Comparison of ENCODE assay signal across 36 cellular contexts in genomic region chr12:108139454-108139853, GRCh38. TPM values are rescaled to one million over a fixed set of nuclear protein-coding genes. Genes with fewer than 3 reads are reported as not detected.
DNase-seq lines count a peak whose midpoint lies in the region; ATAC-seq, FAIRE-seq and TF ChIP-seq lines count a peak whose summit lies in the region.
"Had no signal": no experiment of that assay in that cellular context is flagged by ENCODE, and none has a peak within 500 bp of the region (broad histone marks: within the 10 kb centered on the region; RNA-seq: fewer than 3 reads in every experiment).

No MANE protein-coding gene starts in this region.

- no peak overlapping the region for H2BK120ac ChIP-seq in IMR-90 (ENCODE audit: low read depth, low read length)

- BruUV-seq in IMR-90 (replicated peaks; lab: Mats Ljungman, UMichigan) = no TSS peak
- BruUV-seq in K562 (replicated peaks; lab: Mats Ljungman, UMichigan) = no TSS peak

- no peak for TF ChIP-seq POLR2A in IMR-90 (IDR thresholded peaks at IDR 0.05; ENCODE audit: low read depth, low read length)
- no peak for TF ChIP-seq POLR2A in K562 (conservative IDR thresholded peaks at IDR 0.05)

- intact Hi-C loops in IMR-90 (cut with micrococcal nuclease) (no loop called here), K562 (cut with micrococcal nuclease) (no loop called here)

- H4K20me1 ChIP-seq in IMR-90 (ENCODE audit: insufficient read depth, low read length) (no peaks in the 10 kb centered on the region), K562 (replicated peaks; ENCODE audit: control insufficient read depth, insufficient read depth, low read length) (no peaks in the 10 kb centered on the region), smooth muscle cell (ENCODE audit: low read depth) (no peaks in the 10 kb centered on the region)
- H4K20me1 ChIP-seq: BLaER1; BLaER1 treated with 17β-estradiol and CSF1 and Interleukin-3, amounts not matched to agents 10 nM and 100 nM had no signal

- CTCF ChIA-PET in IMR-90 (lab: Yijun Ruan, JAX) (interaction anchor here (0.6 kb wide), 1 partner anchor 9 kb away, joined by 3 read pairs; no protein-coding TSS in a partner anchor), K562 (lab: Yijun Ruan, JAX; ENCODE audit: low intra/inter-chr PET ratio) (no interaction called here)

- no peak overlapping the region for H3K23ac ChIP-seq in IMR-90 (ENCODE audit: low read depth, low read length)

- H2BK15ac ChIP-seq in IMR-90 (ENCODE audit: low read depth, low read length) = no peak overlapping the region

- no peak overlapping the region for H4K5ac ChIP-seq in IMR-90 (ENCODE audit: low read depth, low read length)

- H2AK5ac ChIP-seq in IMR-90 (ENCODE audit: low read depth, low read length) = no peak overlapping the region

- no peak for TF ChIP-seq EP300 in K562 (IDR thresholded peaks at IDR 0.05; ENCODE audit: low read length)

- H3K9ac ChIP-seq in IMR-90 (ENCODE audit: low read depth, low read length) (no peak overlapping the region), K562 (ENCODE audit: insufficient read depth in 1 of 2, low read depth in 2 of 2, low read length in 2 of 2) (no peak overlapping the region), smooth muscle cell (ENCODE audit: low read depth) (no peak overlapping the region)
- H3K9ac ChIP-seq: BLaER1; BLaER1 treated with 17β-estradiol and CSF1 and Interleukin-3, amounts not matched to agents 10 nM and 100 nM had no signal

- no peaks in the 10 kb centered on the region for H3K36me3 ChIP-seq in IMR-90 (ENCODE audit: control insufficient read depth, insufficient read depth, low read length)
- no peaks in the 10 kb centered on the region for H3K36me3 ChIP-seq in K562 (ENCODE audit: control insufficient read depth, insufficient read depth, low read length)
- no peaks in the 10 kb centered on the region for H3K36me3 ChIP-seq in smooth muscle cell (ENCODE audit: low read depth)
- H3K36me3 ChIP-seq in WERI-Rb-1 = no peaks in the 10 kb centered on the region
- H3K36me3 ChIP-seq: BE2C; BLaER1; BLaER1 treated with 17β-estradiol and CSF1 and Interleukin-3, amounts not matched to agents 10 nM and 100 nM had no signal

- H3K4me2 ChIP-seq in IMR-90 (ENCODE audit: low read depth, low read length) = no peak overlapping the region
- no peak overlapping the region for H3K4me2 ChIP-seq in K562 (ENCODE audit: insufficient read depth, low read length)
- no peak overlapping the region for H3K4me2 ChIP-seq in smooth muscle cell
- H3K4me2 ChIP-seq: A549; BLaER1; BLaER1 treated with 17β-estradiol and CSF1 and Interleukin-3, amounts not matched to agents 10 nM and 100 nM had no signal

- H2AK9ac ChIP-seq in IMR-90 (replicated peaks; ENCODE audit: low read depth, low read length, poor library complexity) = no peak overlapping the region

- H3K9me3 ChIP-seq in IMR-90 (ENCODE audit: control insufficient read depth, insufficient read depth, low read length) (no peaks in the 10 kb centered on the region), K562 (replicated peaks; ENCODE audit: control insufficient read depth, insufficient read depth, low read depth, low read length) (no peaks in the 10 kb centered on the region), smooth muscle cell (replicated peaks; ENCODE audit: low read depth) (no peaks in the 10 kb centered on the region), WERI-Rb-1 (ENCODE audit: severe bottlenecking) (no peaks in the 10 kb centered on the region)
- H3K9me3 ChIP-seq: A549; BE2C; BLaER1; BLaER1 treated with 17β-estradiol and CSF1 and Interleukin-3, amounts not matched to agents 10 nM and 100 nM; Caco-2 had no signal

- H3K27me3 ChIP-seq in IMR-90 (ENCODE audit: control insufficient read depth, insufficient read depth, low read length) (no peaks in the 10 kb centered on the region), K562 (ENCODE audit: control insufficient read depth in 2 of 2, insufficient read depth in 2 of 2, low read length in 2 of 2) (no peaks in the 10 kb centered on the region), smooth muscle cell (ENCODE audit: low read depth) (peaks cover 5% of the 10 kb centered on the region), WERI-Rb-1 (ENCODE audit: insufficient read depth, low read depth, severe bottlenecking) (peaks cover 44% of the 10 kb centered on the region)
- H3K27me3 ChIP-seq: BE2C; BLaER1; BLaER1 treated with 17β-estradiol and CSF1 and Interleukin-3, amounts not matched to agents 10 nM and 100 nM had no signal

- H3K4ac ChIP-seq in IMR-90 (ENCODE audit: low read depth, low read length) = no peak overlapping the region

- no peak overlapping the region for H4K91ac ChIP-seq in IMR-90 (ENCODE audit: insufficient read depth, low read depth, low read length)

- no peak for FAIRE-seq in K562 (lab: Jason Lieb, UNC)
- FAIRE-seq: A204.1, A549, D721Med had no signal

- H3K9me1 ChIP-seq in IMR-90 (ENCODE audit: insufficient read depth, low read length) (no peaks in the 10 kb centered on the region), K562 (ENCODE audit: control insufficient read depth, insufficient read depth, low read length) (no peaks in the 10 kb centered on the region)

- DNase-seq in IMR-90 = no peak
- DNase-seq in K562 (ENCODE audit: extremely low read depth in 1 of 4, low spot score in 3 of 4) = no peak
- no peak for DNase-seq in smooth muscle cell (lab: John Stamatoyannopoulos, UW; ENCODE audit: unreplicated experiment)
- DNase-seq in WERI-Rb-1 = no peak
- DNase-seq: 8988T; ACHN; AML-193; BE2C; C1 segment of cervical spinal cord; Caco-2; Calu3; CD4-positive, alpha-beta memory T cell; CD4-positive, alpha-beta T cell; CD4-positive, CD25-positive, alpha-beta regulatory T cell; CD8-positive, alpha-beta memory T cell; CD8-positive, alpha-beta T cell; COR-L47; DMS 273 treated with DMSO at 0.1 percent for 48 hours; DMS153; DMS53; DMS79; DMS79 treated with DMSO at 0.1 percent for 48 hours; DND-41; EL had no signal

- TF ChIP-seq CTCF in IMR-90 (conservative IDR thresholded peaks at IDR 0.05; ENCODE audit: low read depth, low read length) = no peak
- no peak for TF ChIP-seq CTCF in K562 (IDR thresholded peaks at IDR 0.05 in 2 of 3, conservative IDR thresholded peaks at IDR 0.05 in 1 of 3; ENCODE audit: insufficient read depth in 2 of 3, low read depth in 1 of 3, low read length in 3 of 3)
- TF ChIP-seq CTCF in smooth muscle cell (IDR thresholded peaks at IDR 0.05; ENCODE audit: borderline replicate concordance, insufficient read depth, poor library complexity, severe bottlenecking) = no peak
- no peak for TF ChIP-seq CTCF in WERI-Rb-1 (IDR thresholded peaks at IDR 0.05; ENCODE audit: low read depth, low read length)

- H3K27ac ChIP-seq in IMR-90 (ENCODE audit: insufficient read depth, low read length) = no peak overlapping the region
- H3K27ac ChIP-seq in K562 (ENCODE audit: extremely low read depth, low read depth, low read length) = no peak overlapping the region
- H3K27ac ChIP-seq in smooth muscle cell (ENCODE audit: low read depth) = no peak overlapping the region
- H3K27ac ChIP-seq in WERI-Rb-1 = no peak overlapping the region
- H3K27ac ChIP-seq: 22Rv1; A549; BLaER1; BLaER1 treated with 17β-estradiol and CSF1 and Interleukin-3, amounts not matched to agents 10 nM and 100 nM; C4-2B had no signal

- no peak overlapping the region for H3K56ac ChIP-seq in IMR-90 (ENCODE audit: extremely low read depth, insufficient read depth, low read length)

- H2AFZ ChIP-seq in IMR-90 (replicated peaks; ENCODE audit: low read length, poor library complexity) (peak overlapping the region; percentile 10), K562 (ENCODE audit: low read depth, low read length) (no peak overlapping the region), smooth muscle cell (ENCODE audit: low read depth) (no peak overlapping the region)

- dilution Hi-C loops in IMR-90 (cut with HindIII; ENCODE audit: low sequenced_read_pairs, unreplicated experiment) = no loop called here

- H3K79me1 ChIP-seq in IMR-90 (ENCODE audit: low read depth in 1 of 2, low read length in 2 of 2) = no peaks in the 10 kb centered on the region

- H3K4me3 ChIP-seq in IMR-90 (ENCODE audit: insufficient read depth, low read depth, low read length) (no peak overlapping the region), K562 (no peak overlapping the region), smooth muscle cell (no peak overlapping the region), WERI-Rb-1 (ENCODE audit: low read depth, low read length) (no peak overlapping the region)
- H3K4me3 ChIP-seq: A549; BLaER1; BLaER1 treated with 17β-estradiol and CSF1 and Interleukin-3, amounts not matched to agents 10 nM and 100 nM had no signal

- in situ Hi-C loops in IMR-90 (cut with MboI; ENCODE audit: low sequenced_read_pairs) = no loop called here
- in situ Hi-C loops in K562 (cut with MboI) = no loop called here

- H3F3A ChIP-seq in smooth muscle cell (ENCODE audit: low read depth) = no peaks in the 10 kb centered on the region

- H3K18ac ChIP-seq in IMR-90 (ENCODE audit: low read depth, low read length) = no peak overlapping the region

- H3K79me2 ChIP-seq in K562 (ENCODE audit: control insufficient read depth, insufficient read depth, low read length) = no peaks in the 10 kb centered on the region
- H3K79me2 ChIP-seq in smooth muscle cell (ENCODE audit: low read depth) = no peaks in the 10 kb centered on the region

- no peak overlapping the region for H2BK5ac ChIP-seq in IMR-90 (ENCODE audit: low read depth, low read length, poor library complexity, severe bottlenecking)

- WGBS in IMR-90 (ENCODE audit: extremely low coverage in 2 of 2, insufficient read length in 1 of 2), 2 experiments = 50% methylated on average over 2 of the region's 2 CpGs; no CpG with 5 or more reads in 1 of the 2 experiments
- 40% methylated on average over 2 of the region's 2 CpGs for WGBS in K562 (ENCODE audit: insufficient coverage, low coverage, missing lambda C conversion rate)
- WGBS in smooth muscle cell (ENCODE audit: low lambda C conversion rate) = 97% methylated on average over 2 of the region's 2 CpGs

- H3K14ac ChIP-seq in IMR-90 (replicated peaks; ENCODE audit: low read depth, low read length) = no peak overlapping the region

- TF ChIP-seq RAD21 in IMR-90 (IDR thresholded peaks at IDR 0.05; ENCODE audit: low read length) = no peak
- TF ChIP-seq RAD21 in K562 (CRISPR knock-in tag; conservative IDR thresholded peaks at IDR 0.05 in 1 of 2, IDR thresholded peaks at IDR 0.05 in 1 of 2) = no peak

- ATAC-seq in IMR-90 (ENCODE audit: low read depth) = no peak
- ATAC-seq in K562 = no peak
- ATAC-seq: A549; CD8-positive, alpha-beta T cell had no signal

- no peak overlapping the region for H4K8ac ChIP-seq in IMR-90 (ENCODE audit: low read depth in 2 of 2, low read length in 2 of 2)

- POLR2A ChIA-PET in IMR-90 (lab: Charles Lee; ENCODE audit: unreplicated experiment) (no interaction called here), K562 (lab: Yijun Ruan, JAX) (interaction anchor here (0.6 kb wide), 1 partner anchor 10 kb away, joined by 3 read pairs; no protein-coding TSS in a partner anchor)

- H2BK20ac ChIP-seq in IMR-90 (ENCODE audit: low read depth, low read length) = no peak overlapping the region

- H3K4me1 ChIP-seq in IMR-90 (ENCODE audit: control insufficient read depth, insufficient read depth, low read length) (no peaks in the 10 kb centered on the region), K562 (replicated peaks in 1 of 2; ENCODE audit: control insufficient read depth in 2 of 2, insufficient read depth in 2 of 2, low read length in 2 of 2) (peaks cover 0 to 6% of the 10 kb centered on the region in 2 experiments; a peak in 1 of 5 replicates), smooth muscle cell (ENCODE audit: low read depth) (peaks cover 14% of the 10 kb centered on the region)
- H3K4me1 ChIP-seq: A549; BE2C; BLaER1; BLaER1 treated with 17β-estradiol and CSF1 and Interleukin-3, amounts not matched to agents 10 nM and 100 nM; Caco-2 had no signal

RNA-seq across cellular contexts. Expression of gene WSCD2, which starts 10.4 kb away (rescaled TPM):
- total RNA-seq in IMR-90 (2012; rRNA removed) (not detected in 2 replicates), K562 (2014; rRNA removed) (4.0 and 4.9 TPM in 2 replicates), K562 (2014; rRNA removed; fragmentation: Illumina TruSeq; extraction: Trizol) (3.0 TPM in 2 replicates), K562 (2015; rRNA removed; fragmentation: Illumina TruSeq; extraction: Trizol) (13.9 and 14.1 TPM in 2 replicates), K562 (2021) (4.0 and 5.0 TPM in 2 replicates), smooth muscle cell (0.13 TPM in 1 of 2 replicates, not detected in the other)
- polyA plus RNA-seq in IMR-90 (2012; rRNA removed) (not detected in 2 replicates), K562 (2011; rRNA removed) (0.88 and 0.91 TPM in 2 replicates), K562 (2014; fragmentation: Illumina TruSeq; extraction: Trizol) (2.8 and 5.2 TPM in 2 replicates), K562 (2014; fragmentation: Nextera tagmentation; extraction: Ambion mirVana) (under 1 TPM; 0.72 to 0.89 TPM), K562 (2014; rRNA removed) (4.1 and 6.0 TPM in 2 replicates), smooth muscle cell (0.13 and 0.47 TPM in 2 replicates)
- polyA plus RNA-seq in IMR-90 (2012; cell fraction: cytosol; rRNA removed) = not detected in 2 replicates
- not detected in 2 replicates for polyA plus RNA-seq in IMR-90 (2012; cell fraction: nucleus; rRNA removed; ENCODE audit: low replicate concordance)
- 0.65 and 4.6 TPM in 2 replicates for total RNA-seq in K562 (2011; cell fraction: chromatin; rRNA removed; ENCODE audit: low replicate concordance)
- 0.33 and 1.8 TPM in 2 replicates for total RNA-seq in K562 (2011; cell fraction: nucleolus; rRNA removed)
- total RNA-seq in K562 (2011; cell fraction: nucleoplasm; rRNA removed) = 2.8 and 3.4 TPM in 2 replicates
- polyA plus RNA-seq in K562 (2011; cell fraction: cytosol; rRNA removed) = 0.15 and 0.38 TPM in 2 replicates
- 0.50 and 1.4 TPM in 2 replicates for polyA plus RNA-seq in K562 (2011; cell fraction: nucleus; rRNA removed)
- 9.3 and 12.5 TPM in 2 replicates for polyA plus RNA-seq in K562 (2012)
- 0.11 and 0.57 TPM in 2 replicates for polyA minus RNA-seq in K562 (2011; rRNA and poly(A)+ RNA removed)
- polyA minus RNA-seq in K562 (2011; cell fraction: cytosol; rRNA and poly(A)+ RNA removed) = 1.2 TPM in 1 of 2 replicates, not detected in the other
- polyA minus RNA-seq in K562 (2011; cell fraction: nucleus; rRNA and poly(A)+ RNA removed) = 0.67 and 3.7 TPM in 2 replicates
- total RNA-seq: A172; A673; Caco-2; Calu3; CD4-positive, alpha-beta memory T cell; CD4-positive, alpha-beta T cell; CD8-positive, alpha-beta memory T cell; CD8-positive, alpha-beta T cell had no signal
- polyA plus RNA-seq: A549; AG04450; BJ; CD14-positive monocyte; CD4-positive, alpha-beta memory T cell had no signal
